In genomic region chr12:6452245-6452731, GRCh38 we compare ENCODE assay signal across 8 cellular contexts. TPM values are rescaled to one million over a fixed set of nuclear protein-coding genes. Genes with fewer than 3 reads are reported as not detected.
DNase-seq lines count a peak whose midpoint lies in the region; ATAC-seq and TF ChIP-seq lines count a peak whose summit lies in the region.

No MANE protein-coding gene starts in this region.

- peak overlapping the region; percentile 0; the same call in 1 of the 2 replicates for H3K4ac ChIP-seq in H9 (ENCODE audit: low read depth, low read length)

- H2BK5ac ChIP-seq in H9 (ENCODE audit: insufficient read length, low read length), result no peak overlapping the region

- TF ChIP-seq CTCF in AG09309 (IDR thresholded peaks at IDR 0.05; ENCODE audit: control insufficient read depth, insufficient read depth, low read depth, low read length, missing control alignments) (no peak), H9 (conservative IDR thresholded peaks at IDR 0.05) (no peak), foreskin keratinocyte (conservative IDR thresholded peaks at IDR 0.05) (no peak), osteoblast (IDR thresholded peaks at IDR 0.05; ENCODE audit: extremely low read depth, low read depth, low read length) (no peak), GM20000 (IDR thresholded peaks at IDR 0.05; ENCODE audit: extremely low read depth, missing control alignments) (no peak)
- no peak for TF ChIP-seq CTCF in activated CD8-positive, alpha-beta T cell treated with anti-CD3 and anti-CD28 coated beads for 36 hours (IDR thresholded peaks at IDR 0.05)

- peak overlapping the region; percentile 17 for H3K4me2 ChIP-seq in H9 (ENCODE audit: insufficient read depth, insufficient read length, low read length)
- H3K4me2 ChIP-seq in osteoblast (ENCODE audit: insufficient read depth, low read length), result peak overlapping the region; percentile 97

- H3K4me3 Mint-ChIP-seq in H9, result peak overlapping the region; percentile 55 to 73; a peak in 4 of 5 replicates
- H3K4me3 Mint-ChIP-seq in activated CD8-positive, alpha-beta T cell treated with anti-CD3 and anti-CD28 coated beads for 36 hours, result peak overlapping the region; percentile 97

- no peak overlapping the region for H3K56ac ChIP-seq in H9 (ENCODE audit: insufficient read length, low read depth, low read length)

- peak overlapping the region; percentile 95 to 99 (median 99) for H3K27ac Mint-ChIP-seq in H9
- peak overlapping the region; percentile 99 for H3K27ac Mint-ChIP-seq in activated CD8-positive, alpha-beta T cell treated with anti-CD3 and anti-CD28 coated beads for 36 hours

- no peaks in the 10 kb centered on the region for H3K79me2 ChIP-seq in H9 (ENCODE audit: insufficient read depth, low read length)
- H3K79me2 ChIP-seq in osteoblast (ENCODE audit: insufficient read depth, low read length), result peaks cover 18% of the 10 kb centered on the region

- H3K23me2 ChIP-seq in H9 (ENCODE audit: insufficient read length, low read depth, low read length, poor library complexity, severe bottlenecking), result peaks cover 3% of the 10 kb centered on the region

- WGBS in H9 (ENCODE audit: extremely low coverage, insufficient read length, low lambda C conversion rate), result no CpG with 5 or more reads among the region's 7 CpGs

- H4K8ac ChIP-seq in H9 (replicated peaks; ENCODE audit: insufficient read length, low read depth, low read length), result no peak overlapping the region

- H3K9me3 Mint-ChIP-seq in H9, result no peaks in the 10 kb centered on the region
- no peaks in the 10 kb centered on the region for H3K9me3 Mint-ChIP-seq in activated CD8-positive, alpha-beta T cell treated with anti-CD3 and anti-CD28 coated beads for 36 hours

- H3K9me3 ChIP-seq in H9 (ENCODE audit: control insufficient read depth, low read depth, low read length), result no peaks in the 10 kb centered on the region
- no peaks in the 10 kb centered on the region for H3K9me3 ChIP-seq in osteoblast (ENCODE audit: low read depth, low read length)

- no peak overlapping the region for H3K27ac ChIP-seq in H9 (ENCODE audit: insufficient read length, low read depth, low read length)
- H3K27ac ChIP-seq in foreskin keratinocyte, result peak overlapping the region; percentile 76
- peak overlapping the region; percentile 90 for H3K27ac ChIP-seq in osteoblast (ENCODE audit: low read depth, low read length)

- no peak overlapping the region for H2AK5ac ChIP-seq in H9 (ENCODE audit: insufficient read length, low read length)

- no peak overlapping the region for H3K23ac ChIP-seq in H9 (ENCODE audit: insufficient read length, low read depth, low read length)

- peak overlapping the region; percentile 64 for H3K18ac ChIP-seq in H9 (ENCODE audit: insufficient read length, low read depth, low read length)

- intact Hi-C loops in activated CD8-positive, alpha-beta T cell treated with anti-CD3 and anti-CD28 coated beads for 36 hours (cut with micrococcal nuclease), result no loop called here

- peaks cover 21% of the 10 kb centered on the region for H3K36me3 ChIP-seq in osteoblast (ENCODE audit: insufficient read depth, low read length)

- H3K79me1 ChIP-seq in H9 (ENCODE audit: insufficient read depth, low read depth, low read length, poor library complexity, severe bottlenecking), result no peaks in the 10 kb centered on the region

- no peaks in the 10 kb centered on the region; the same call in none of the 2 replicates for H3K27me3 Mint-ChIP-seq in H9 (ENCODE audit: low read depth)
- H3K27me3 Mint-ChIP-seq in activated CD8-positive, alpha-beta T cell treated with anti-CD3 and anti-CD28 coated beads for 36 hours, result no peaks in the 10 kb centered on the region

- no peak for DNase-seq in AG09309 (ENCODE audit: low read depth)
- no peak for DNase-seq in H9
- DNase-seq in activated CD8-positive, alpha-beta T cell treated with anti-CD3 and anti-CD28 coated beads for 36 hours, result no peak
- DNase-seq in foreskin keratinocyte, result no peak
- peak; percentile 83 for DNase-seq in osteoblast (ENCODE audit: insufficient read length, low spot score, missing footprints)
- no peak for DNase-seq in GM20000 (ENCODE audit: low spot score)
- no peak for DNase-seq in effector CD4-positive, alpha-beta T cell

- no peak overlapping the region for H3K9ac ChIP-seq in H9 (ENCODE audit: extremely low read depth, insufficient read length, low read length)

- peak overlapping the region; percentile 12 for H4K5ac ChIP-seq in H9 (ENCODE audit: insufficient read length, low read depth, low read length)

- H3K4me3 ChIP-seq in AG09309 (ENCODE audit: control insufficient read depth, low read depth, low read length) (peak overlapping the region; percentile 85), osteoblast (ENCODE audit: insufficient read depth, low read length) (peak overlapping the region; percentile 97)

- POLR2A ChIA-PET in activated CD8-positive, alpha-beta T cell treated with anti-CD3 and anti-CD28 coated beads for 36 hours (lab: Charles Lee), result interaction anchor here (0.8 to 14.3 kb wide), 18 partner anchors 9 to 119 kb away, joined by 3 to 267 read pairs (median 10); partner anchors contain the start of genes CD27, GAPDH, MRPL51 and TNFRSF1A

- H3K14ac ChIP-seq in H9 (ENCODE audit: insufficient read depth, low read length), result peak overlapping the region; percentile 79

- CTCF ChIA-PET in activated CD8-positive, alpha-beta T cell treated with anti-CD3 and anti-CD28 coated beads for 36 hours (lab: Charles Lee), result interaction anchor here (0.6 to 7.0 kb wide), 11 partner anchors 9 to 430 kb away, joined by 3 to 81 read pairs (median 7); partner anchors contain the start of gene VAMP1

- H2AFZ ChIP-seq in H9 (ENCODE audit: low read length) (no peak overlapping the region), osteoblast (ENCODE audit: low read length) (peak overlapping the region; percentile 96)

- no peak overlapping the region for H4K91ac ChIP-seq in H9 (ENCODE audit: insufficient read length, low read depth, low read length)

- peaks cover 5 to 10% (median 6%) of the 10 kb centered on the region in 3 experiments; a peak in 6 of 7 replicates for H3K36me3 Mint-ChIP-seq in H9 (ENCODE audit: insufficient read depth in 1 of 3, low read depth in 3 of 3)
- H3K36me3 Mint-ChIP-seq in activated CD8-positive, alpha-beta T cell treated with anti-CD3 and anti-CD28 coated beads for 36 hours (ENCODE audit: low read depth), result peaks cover 90% of the 10 kb centered on the region

- H3K4me1 ChIP-seq in H9 (ENCODE audit: insufficient read depth, low read length) (peaks cover 11% of the 10 kb centered on the region; the same call in 1 of the 2 replicates), foreskin keratinocyte (no peaks in the 10 kb centered on the region), osteoblast (ENCODE audit: insufficient read depth, low read length) (peaks cover 29% of the 10 kb centered on the region)

- H2BK120ac ChIP-seq in H9 (ENCODE audit: low read depth, low read length, poor library complexity, severe bottlenecking), result peak overlapping the region; percentile 42

- no peak overlapping the region for H2BK20ac ChIP-seq in H9 (ENCODE audit: low read depth, low read length, poor library complexity, severe bottlenecking)

- H2BK12ac ChIP-seq in H9 (ENCODE audit: insufficient read length, low read depth, low read length), result no peak overlapping the region

- ATAC-seq in activated CD8-positive, alpha-beta T cell treated with anti-CD3 and anti-CD28 coated beads for 36 hours, result peak; percentile 2
- peak; percentile 42 for ATAC-seq in foreskin keratinocyte
- ATAC-seq in GM21381 (IDR thresholded peaks at IDR 0.05; ENCODE audit: unreplicated experiment), result no peak

- H3K27me3 ChIP-seq in H9 (ENCODE audit: insufficient read depth, low read length) (no peaks in the 10 kb centered on the region), foreskin keratinocyte (no peaks in the 10 kb centered on the region), osteoblast (ENCODE audit: insufficient read depth, low read length) (no peaks in the 10 kb centered on the region)

- H4K20me1 ChIP-seq in H9 (ENCODE audit: control insufficient read depth, insufficient read depth, insufficient read length), result no peaks in the 10 kb centered on the region
- no peaks in the 10 kb centered on the region for H4K20me1 ChIP-seq in osteoblast (ENCODE audit: insufficient read depth, low read length)

- no peak overlapping the region for H3T11ph ChIP-seq in H9 (ENCODE audit: low read length)

- H2BK15ac ChIP-seq in H9 (ENCODE audit: low read depth, low read length), result no peak overlapping the region

- peaks cover 40 to 42% of the 10 kb centered on the region in 2 experiments for H3K4me1 Mint-ChIP-seq in H9
- H3K4me1 Mint-ChIP-seq in activated CD8-positive, alpha-beta T cell treated with anti-CD3 and anti-CD28 coated beads for 36 hours (ENCODE audit: low read depth), result peaks cover 59% of the 10 kb centered on the region

RNA-seq across cellular contexts. Expression of gene TAPBPL, which starts 0.4 kb away (rescaled TPM):
- 1.4 and 2.3 TPM in 2 replicates for total RNA-seq in H9 (2021)
- 10 to 100 TPM; 23.3 to 28.0 TPM for total RNA-seq in activated CD8-positive, alpha-beta T cell treated with anti-CD3 and anti-CD28 coated beads for 36 hours
- 7.1 and 15.8 TPM in 2 replicates for total RNA-seq in foreskin keratinocyte
- polyA plus RNA-seq in foreskin keratinocyte, result 7.3 and 13.9 TPM in 2 replicates
- 11.8 and 13.8 TPM in 2 replicates for total RNA-seq in osteoblast

RNA-seq across cellular contexts. Expression of gene CD27, which starts 7.5 kb away (rescaled TPM):
- total RNA-seq in H9 (2021) (0.29 and 0.37 TPM in 2 replicates), foreskin keratinocyte (not detected in 2 replicates), osteoblast (not detected in 2 replicates)
- total RNA-seq in activated CD8-positive, alpha-beta T cell treated with anti-CD3 and anti-CD28 coated beads for 36 hours, result 100 to 1,000 TPM; 160 to 164 TPM
- polyA plus RNA-seq in foreskin keratinocyte, result not detected in 2 replicates

RNA-seq across cellular contexts. Expression of gene VAMP1, which starts 18.2 kb away (rescaled TPM):
- 10.3 TPM in 2 replicates for total RNA-seq in H9 (2021)
- total RNA-seq in activated CD8-positive, alpha-beta T cell treated with anti-CD3 and anti-CD28 coated beads for 36 hours, result 10 to 100 TPM; 50.0 to 51.2 TPM
- total RNA-seq in foreskin keratinocyte, result 1.8 and 2.9 TPM in 2 replicates
- 2.0 and 2.9 TPM in 2 replicates for polyA plus RNA-seq in foreskin keratinocyte
- total RNA-seq in osteoblast, result 6.5 and 9.1 TPM in 2 replicates

RNA-seq across cellular contexts. Expression of gene MRPL51, which starts 40.8 kb away (rescaled TPM):
- total RNA-seq in H9 (2021), result 321 and 329 TPM in 2 replicates
- total RNA-seq in activated CD8-positive, alpha-beta T cell treated with anti-CD3 and anti-CD28 coated beads for 36 hours, result 100 to 1,000 TPM; 230 to 254 TPM
- 193 and 210 TPM in 2 replicates for total RNA-seq in foreskin keratinocyte
- 303 and 321 TPM in 2 replicates for polyA plus RNA-seq in foreskin keratinocyte
- 58.3 and 68.8 TPM in 2 replicates for total RNA-seq in osteoblast

RNA-seq across cellular contexts. Expression of gene NCAPD2, which starts 41.6 kb away (rescaled TPM):
- total RNA-seq in H9 (2021) (105 and 114 TPM in 2 replicates), foreskin keratinocyte (64.5 and 86.2 TPM in 2 replicates), osteoblast (19.4 and 21.0 TPM in 2 replicates)
- 100 to 1,000 TPM; 195 to 196 TPM for total RNA-seq in activated CD8-positive, alpha-beta T cell treated with anti-CD3 and anti-CD28 coated beads for 36 hours
- polyA plus RNA-seq in foreskin keratinocyte, result 26.1 and 35.7 TPM in 2 replicates

Comparison
In these comparisons a context has a peak if more than half of its experiments do, and no peak if none do; other contexts are left out.
1. RNA of gene CD27, which starts 7.5 kb away (total RNA-seq): 160 to 164 TPM in activated CD8-positive, alpha-beta T cell treated with anti-CD3 and anti-CD28 coated beads for 36 hours; 0.29 to 0.37 TPM in H9, not detected in foreskin keratinocyte and not detected in osteoblast; every median in the first group is over 100 times any median in the second.